ENCODE assay signal across 18 cellular contexts in genomic region chr1:193633991-193634390, GRCh38.
"Had no signal": no experiment of that assay in that cellular context is flagged by ENCODE, and none has a peak within 500 bp of the region (broad histone marks: within the 10 kb centered on the region; RNA-seq: fewer than 3 reads in every experiment).

No MANE protein-coding gene starts in this region.

- H3K4me3 ChIP-seq: colonic mucosa, esophagus squamous epithelium, gastrocnemius medialis, sigmoid colon, upper lobe of left lung had no signal

- H3K36me3 ChIP-seq: colonic mucosa, esophagus squamous epithelium, gastrocnemius medialis, sigmoid colon, upper lobe of left lung had no signal

- H3K9me3 Mint-ChIP-seq: activated CD4-positive, alpha-beta memory T cell treated with anti-CD3 and anti-CD28 coated beads for 36 hours; endodermal cell had no signal

- H3K36me3 Mint-ChIP-seq: activated CD4-positive, alpha-beta memory T cell treated with anti-CD3 and anti-CD28 coated beads for 36 hours had no signal

- H3K4me1 ChIP-seq: colonic mucosa, esophagus squamous epithelium, gastrocnemius medialis, upper lobe of left lung had no signal

- H3K27me3 Mint-ChIP-seq: activated CD4-positive, alpha-beta memory T cell treated with anti-CD3 and anti-CD28 coated beads for 36 hours; activated CD8-positive, alpha-beta memory T cell treated with anti-CD3 and anti-CD28 coated beads, Interleukin-2, amount 10 ng/mL, durations not matched to agents 7 days and 5 days; activated naive CD8-positive, alpha-beta T cell treated with anti-CD3 and anti-CD28 coated beads for 36 hours had no signal

- ATAC-seq: gastrocnemius medialis, left cardiac atrium had no signal

- H3K27me3 ChIP-seq: colonic mucosa, esophagus squamous epithelium, gastrocnemius medialis, sigmoid colon, upper lobe of left lung had no signal

- DNase-seq: activated CD8-positive, alpha-beta memory T cell treated with anti-CD3 and anti-CD28 coated beads, Interleukin-2, amount 10 ng/mL, durations not matched to agents 7 days and 5 days; amniotic stem cell; colonic mucosa; endodermal cell; esophagus squamous epithelium; gastrocnemius medialis; hippocampal formation; left cardiac atrium; nephron progenitor cell; occipital lobe; retina; sigmoid colon; stimulated activated CD4-positive, alpha-beta T cell treated with anti-CD3 and anti-CD28 coated beads, Interleukin-2, amount 100 ng/mL, for 48 hours; stimulated activated naive CD4-positive, alpha-beta T cell treated with Interleukin-2 at 50 U/mL for 16 hours; SW 1271; upper lobe of left lung had no signal

- H3K27ac ChIP-seq: colonic mucosa, esophagus squamous epithelium, gastrocnemius medialis, sigmoid colon, upper lobe of left lung had no signal

- H3K27ac Mint-ChIP-seq: activated CD8-positive, alpha-beta memory T cell treated with anti-CD3 and anti-CD28 coated beads, Interleukin-2, amount 10 ng/mL, durations not matched to agents 7 days and 5 days; endodermal cell had no signal

- H3K9me3 ChIP-seq: colonic mucosa, esophagus squamous epithelium, gastrocnemius medialis, sigmoid colon, upper lobe of left lung had no signal

- H3K4me3 Mint-ChIP-seq: activated CD4-positive, alpha-beta memory T cell treated with anti-CD3 and anti-CD28 coated beads for 36 hours; activated CD8-positive, alpha-beta memory T cell treated with anti-CD3 and anti-CD28 coated beads, Interleukin-2, amount 10 ng/mL, durations not matched to agents 7 days and 5 days; activated naive CD8-positive, alpha-beta T cell treated with anti-CD3 and anti-CD28 coated beads for 36 hours; endodermal cell; nephron progenitor cell had no signal
